1 cellular context compared by ENCODE assay signal in the genomic region with DNA sequence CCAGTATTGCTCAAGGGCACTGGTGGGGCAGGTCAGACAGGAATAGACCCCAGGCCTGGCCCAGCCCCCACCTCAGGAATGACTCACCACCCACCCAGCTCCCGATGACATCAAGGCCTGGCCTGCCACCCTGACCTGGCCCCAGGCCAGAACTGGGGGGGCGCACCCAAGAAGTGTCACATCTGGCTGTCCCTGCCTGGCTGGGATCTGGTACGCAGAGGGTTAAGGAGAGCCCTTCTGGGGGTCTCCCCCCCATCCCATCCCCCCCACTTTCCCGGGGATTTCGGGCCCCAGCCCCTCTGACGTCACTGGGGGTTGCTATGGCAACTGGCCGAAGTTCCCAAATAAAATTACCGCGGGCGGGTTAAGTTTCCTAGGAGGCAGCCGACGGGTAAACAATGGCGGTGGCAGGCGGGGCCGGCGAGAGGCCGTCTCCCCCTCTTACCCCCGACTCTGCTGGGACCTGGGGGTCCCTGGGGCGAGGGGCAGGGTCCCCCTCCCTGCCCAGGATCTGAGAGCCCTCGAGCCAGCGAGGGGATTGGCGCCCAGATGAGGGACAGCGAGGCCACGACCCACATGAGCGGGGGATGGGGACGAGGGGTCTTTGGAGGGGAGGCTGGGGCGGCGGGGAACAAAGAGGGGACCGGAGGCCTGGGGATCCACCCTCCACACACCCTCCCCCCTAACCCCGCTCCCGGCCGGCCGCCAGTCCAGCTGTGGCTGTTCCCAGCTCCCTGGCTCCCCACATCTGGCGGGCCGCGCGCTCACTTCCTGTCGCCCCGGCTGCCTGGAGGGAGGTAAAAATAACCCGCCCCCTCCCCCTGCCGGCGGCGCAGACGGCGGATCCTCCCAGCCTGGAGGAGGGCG.
TF ChIP-seq lines count a peak whose summit lies in the region.

No MANE protein-coding gene starts in this region.

TF ChIP-seq in K562, 482 proteins besides CTCF, POLR2A, EP300 and RAD21 (continues in another document):
- no peak; the same call in none of the 2 replicates for TF ChIP-seq CHD2 (IDR thresholded peaks at IDR 0.05; ENCODE audit: low read depth, low read length)
- no peak; the same call in 1 of the 2 replicates for TF ChIP-seq HMBOX1 (IDR thresholded peaks at IDR 0.05)
- TF ChIP-seq KDM1A (IDR thresholded peaks at IDR 0.05), result no peak
- TF ChIP-seq, protein P1, sequence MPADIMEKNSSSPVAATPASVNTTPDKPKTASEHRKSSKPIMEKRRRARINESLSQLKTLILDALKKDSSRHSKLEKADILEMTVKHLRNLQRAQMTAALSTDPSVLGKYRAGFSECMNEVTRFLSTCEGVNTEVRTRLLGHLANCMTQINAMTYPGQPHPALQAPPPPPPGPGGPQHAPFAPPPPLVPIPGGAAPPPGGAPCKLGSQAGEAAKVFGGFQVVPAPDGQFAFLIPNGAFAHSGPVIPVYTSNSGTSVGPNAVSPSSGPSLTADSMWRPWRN (IDR thresholded peaks at IDR 0.05; ENCODE audit: low read depth), result 0 out of 2 replicates have a peak, but pooled peaks have one; percentile 11
- TF ChIP-seq KAT2B (IDR thresholded peaks at IDR 0.05; ENCODE audit: low read depth, low read length), result no peak
- TF ChIP-seq, protein P2, sequence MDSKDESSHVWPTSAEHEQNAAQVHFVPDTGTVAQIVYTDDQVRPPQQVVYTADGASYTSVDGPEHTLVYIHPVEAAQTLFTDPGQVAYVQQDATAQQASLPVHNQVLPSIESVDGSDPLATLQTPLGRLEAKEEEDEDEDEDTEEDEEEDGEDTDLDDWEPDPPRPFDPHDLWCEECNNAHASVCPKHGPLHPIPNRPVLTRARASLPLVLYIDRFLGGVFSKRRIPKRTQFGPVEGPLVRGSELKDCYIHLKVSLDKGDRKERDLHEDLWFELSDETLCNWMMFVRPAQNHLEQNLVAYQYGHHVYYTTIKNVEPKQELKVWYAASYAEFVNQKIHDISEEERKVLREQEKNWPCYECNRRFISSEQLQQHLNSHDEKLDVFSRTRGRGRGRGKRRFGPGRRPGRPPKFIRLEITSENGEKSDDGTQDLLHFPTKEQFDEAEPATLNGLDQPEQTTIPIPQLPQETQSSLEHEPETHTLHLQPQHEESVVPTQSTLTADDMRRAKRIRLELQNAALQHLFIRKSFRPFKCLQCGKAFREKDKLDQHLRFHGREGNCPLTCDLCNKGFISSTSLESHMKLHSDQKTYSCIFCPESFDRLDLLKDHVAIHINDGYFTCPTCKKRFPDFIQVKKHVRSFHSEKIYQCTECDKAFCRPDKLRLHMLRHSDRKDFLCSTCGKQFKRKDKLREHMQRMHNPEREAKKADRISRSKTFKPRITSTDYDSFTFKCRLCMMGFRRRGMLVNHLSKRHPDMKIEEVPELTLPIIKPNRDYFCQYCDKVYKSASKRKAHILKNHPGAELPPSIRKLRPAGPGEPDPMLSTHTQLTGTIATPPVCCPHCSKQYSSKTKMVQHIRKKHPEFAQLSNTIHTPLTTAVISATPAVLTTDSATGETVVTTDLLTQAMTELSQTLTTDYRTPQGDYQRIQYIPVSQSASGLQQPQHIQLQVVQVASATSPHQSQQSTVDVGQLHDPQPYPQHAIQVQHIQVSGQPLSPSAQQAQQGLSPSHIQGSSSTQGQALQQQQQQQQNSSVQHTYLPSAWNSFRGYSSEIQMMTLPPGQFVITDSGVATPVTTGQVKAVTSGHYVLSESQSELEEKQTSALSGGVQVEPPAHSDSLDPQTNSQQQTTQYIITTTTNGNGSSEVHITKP (IDR thresholded peaks at IDR 0.05; ENCODE audit: partially characterized antibody), result no peak
- TF ChIP-seq, protein P3, sequence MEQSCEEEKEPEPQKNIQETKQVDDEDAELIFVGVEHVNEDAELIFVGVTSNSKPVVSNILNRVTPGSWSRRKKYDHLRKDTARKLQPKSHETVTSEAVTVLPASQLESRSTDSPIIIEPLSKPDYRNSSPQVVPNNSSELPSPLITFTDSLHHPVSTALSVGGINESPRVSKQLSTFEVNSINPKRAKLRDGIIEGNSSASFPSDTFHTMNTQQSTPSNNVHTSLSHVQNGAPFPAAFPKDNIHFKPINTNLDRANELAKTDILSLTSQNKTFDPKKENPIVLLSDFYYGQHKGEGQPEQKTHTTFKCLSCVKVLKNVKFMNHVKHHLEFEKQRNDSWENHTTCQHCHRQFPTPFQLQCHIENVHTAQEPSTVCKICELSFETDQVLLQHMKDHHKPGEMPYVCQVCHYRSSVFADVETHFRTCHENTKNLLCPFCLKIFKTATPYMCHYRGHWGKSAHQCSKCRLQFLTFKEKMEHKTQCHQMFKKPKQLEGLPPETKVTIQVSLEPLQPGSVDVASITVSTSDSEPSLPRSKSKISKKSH (CRISPR knock-in tag; IDR thresholded peaks at IDR 0.05), result no peak
- no peak for TF ChIP-seq NR1H2 (CRISPR knock-in tag; IDR thresholded peaks at IDR 0.05)
- no peak for TF ChIP-seq BRF1 (IDR thresholded peaks at IDR 0.05; ENCODE audit: borderline replicate concordance, extremely low read depth, insufficient read length)
- no peak for TF ChIP-seq HOXB6 (CRISPR knock-in tag; IDR thresholded peaks at IDR 0.05; ENCODE audit: borderline replicate concordance)
- peak; percentile 100 for TF ChIP-seq RFX1 (IDR thresholded peaks at IDR 0.05)
- no peak for TF ChIP-seq ZFP30 (CRISPR knock-in tag; IDR thresholded peaks at IDR 0.05; ENCODE audit: borderline replicate concordance)
- no peak for TF ChIP-seq ZBTB34 (CRISPR knock-in tag; IDR thresholded peaks at IDR 0.05)
- TF ChIP-seq, protein P4, sequence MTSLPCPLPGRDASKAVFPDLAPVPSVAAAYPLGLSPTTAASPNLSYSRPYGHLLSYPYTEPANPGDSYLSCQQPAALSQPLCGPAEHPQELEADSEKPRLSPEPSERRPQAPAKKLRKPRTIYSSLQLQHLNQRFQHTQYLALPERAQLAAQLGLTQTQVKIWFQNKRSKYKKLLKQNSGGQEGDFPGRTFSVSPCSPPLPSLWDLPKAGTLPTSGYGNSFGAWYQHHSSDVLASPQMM (CRISPR knock-in tag; IDR thresholded peaks at IDR 0.05), result no peak
- TF ChIP-seq ZNF174 (CRISPR knock-in tag; IDR thresholded peaks at IDR 0.05), result no peak
- TF ChIP-seq ZNF253 (CRISPR knock-in tag; conservative IDR thresholded peaks at IDR 0.05), result no peak
- TF ChIP-seq TGIF2 (CRISPR knock-in tag; IDR thresholded peaks at IDR 0.05), result no peak
- no peak for TF ChIP-seq SREBF2 (CRISPR knock-in tag; IDR thresholded peaks at IDR 0.05)
- no peak for TF ChIP-seq BACH1 (tag; IDR thresholded peaks at IDR 0.05)
- peak; percentile 21; the same call in 1 of the 2 replicates for TF ChIP-seq BHLHE40 (IDR thresholded peaks at IDR 0.05; ENCODE audit: low read length)
- no peak for TF ChIP-seq SRSF7 (optimal IDR thresholded peaks at IDR 0.05; ENCODE audit: low read depth, low read length)
- peak; percentile 62 for TF ChIP-seq ZBTB40 (IDR thresholded peaks at IDR 0.05)
- TF ChIP-seq ZBTB40 (CRISPR knock-in tag; IDR thresholded peaks at IDR 0.05), result no peak
- no peak for TF ChIP-seq TSC22D4 (tag; IDR thresholded peaks at IDR 0.05)
- TF ChIP-seq TCF7L2 (IDR thresholded peaks at IDR 0.05; ENCODE audit: low read depth, low read length), result no peak
- no peak for TF ChIP-seq TFAM (CRISPR knock-in tag; conservative IDR thresholded peaks at IDR 0.05)
- no peak for TF ChIP-seq NR4A1 (CRISPR knock-in tag; IDR thresholded peaks at IDR 0.05)
- TF ChIP-seq NR4A1 (tag; IDR thresholded peaks at IDR 0.05), result no peak
- 0 out of 2 replicates have a peak, but pooled peaks have one; percentile 9 for TF ChIP-seq FOXO4 (CRISPR knock-in tag; IDR thresholded peaks at IDR 0.05)
